Comparison of ENCODE assay signal across 7 cellular contexts in genomic region chr10:93702278-93703001, GRCh38.
DNase-seq lines count a peak whose midpoint lies in the region; ATAC-seq and TF ChIP-seq lines count a peak whose summit lies in the region.

FRA10AC1 (minus strand) TSS chr10:93702592; CDS start chr10:93700106, 2,486 bp downstream.

- ATAC-seq in GM18502 (IDR thresholded peaks at IDR 0.05; ENCODE audit: poor library complexity, unreplicated experiment) (peak; percentile 85), HG02938 (IDR thresholded peaks at IDR 0.05; ENCODE audit: unreplicated experiment) (peak; percentile 83)

- H3K27ac Mint-ChIP-seq in T-helper 2 cell treated with Interferon-gamma antibody and Interleukin-4, amounts not matched to agents 5 μg/mL and 100 μg/mL, for 36 hours: no peak within 1 kb of the TSS

- no peaks in the 10 kb centered on the region for H3K9me3 Mint-ChIP-seq in T-helper 2 cell treated with Interferon-gamma antibody and Interleukin-4, amounts not matched to agents 5 μg/mL and 100 μg/mL, for 36 hours

- peak; percentile 51 to 84 for DNase-seq in NCI-H187 (lab: John Stamatoyannopoulos, UW)
- DNase-seq in T-helper 2 cell treated with Interferon-gamma antibody and Interleukin-4, amounts not matched to agents 5 μg/mL and 100 μg/mL, for 36 hours (ENCODE audit: low spot score): peak; percentile 89
- peak; percentile 86 for DNase-seq in astrocyte of the cerebellum (ENCODE audit: low read depth)
- DNase-seq in hypothalamus (lab: John Stamatoyannopoulos, UW): peak; percentile 74 to 97 (median 91)
- DNase-seq in retina: peak; percentile 97

- H3K4me1 Mint-ChIP-seq in T-helper 2 cell treated with Interferon-gamma antibody and Interleukin-4, amounts not matched to agents 5 μg/mL and 100 μg/mL, for 36 hours (ENCODE audit: low read depth): peaks cover 9% of the 10 kb centered on the region

- H3K4me3 Mint-ChIP-seq in T-helper 2 cell treated with Interferon-gamma antibody and Interleukin-4, amounts not matched to agents 5 μg/mL and 100 μg/mL, for 36 hours: no peak within 1 kb of the TSS

- in situ Hi-C loops in astrocyte of the cerebellum (cut with HindIII; ENCODE audit: low sequenced_read_pairs): no loop called here

- peak within 1 kb of the TSS; percentile 77 for H3K4me3 ChIP-seq in astrocyte of the cerebellum (ENCODE audit: low read depth, low read length)

- H3K27me3 Mint-ChIP-seq in T-helper 2 cell treated with Interferon-gamma antibody and Interleukin-4, amounts not matched to agents 5 μg/mL and 100 μg/mL, for 36 hours (ENCODE audit: low read depth): no peaks in the 10 kb centered on the region

- peaks cover 4% of the 10 kb centered on the region for H3K36me3 Mint-ChIP-seq in T-helper 2 cell treated with Interferon-gamma antibody and Interleukin-4, amounts not matched to agents 5 μg/mL and 100 μg/mL, for 36 hours (ENCODE audit: low read depth)

- TF ChIP-seq CTCF in astrocyte of the cerebellum (IDR thresholded peaks at IDR 0.05; ENCODE audit: low read depth, low read length, missing control alignments): peak; percentile 57

Comparison
In these comparisons a context has a peak if more than half of its experiments do, and no peak if none do; other contexts are left out.
1. Peak in every context shown above with its lines: DNase-seq, ATAC-seq and H3K4me3 ChIP-seq.